Comparison of ENCODE assay signal across 28 cellular contexts in the genomic region with DNA sequence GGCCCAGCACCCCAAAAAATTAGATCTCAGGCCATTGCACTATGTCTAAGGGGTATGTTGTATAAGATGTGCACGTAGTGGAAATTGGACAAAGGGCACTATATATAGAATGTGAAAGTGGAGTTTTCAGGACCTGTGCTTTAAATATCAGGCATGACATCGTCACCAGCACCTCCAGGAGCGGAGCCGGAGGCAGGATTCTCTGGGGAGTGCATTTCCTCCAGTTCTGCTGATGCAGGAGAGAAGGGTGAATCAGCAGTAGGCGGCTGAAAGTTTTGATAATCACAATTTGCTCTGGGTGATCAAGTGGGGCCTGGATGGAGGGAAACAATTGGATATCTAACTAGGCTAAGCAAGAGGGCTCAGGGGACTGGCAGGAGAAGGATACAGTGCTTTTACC.
"Had no signal": no experiment of that assay in that cellular context is flagged by ENCODE, and none has a peak within 500 bp of the region (broad histone marks: within the 10 kb centered on the region; RNA-seq: fewer than 3 reads in every experiment).

No MANE protein-coding gene starts in this region.

- DNase-seq: activated CD4-positive, alpha-beta memory T cell treated with anti-CD3 and anti-CD28 coated beads for 36 hours; activated CD4-positive, alpha-beta T cell treated with anti-CD3 and anti-CD28 coated beads for 36 hours; activated CD4-positive, alpha-beta T cell treated with anti-CD3 and anti-CD28 coated beads, Interleukin-2, amount 10 ng/mL, durations not matched to agents 24 days and 14 days; activated CD4-positive, CD25-positive, alpha-beta regulatory T cell; activated CD4-positive, CD25-positive, alpha-beta regulatory T cell treated with anti-CD3 and anti-CD28 coated beads, Interleukin-2, amount 50 U/mL, for 72 hours; activated CD8-positive, alpha-beta memory T cell treated with anti-CD3 and anti-CD28 coated beads, Interleukin-2, amount 10 ng/mL, durations not matched to agents 7 days and 5 days; activated CD8-positive, alpha-beta memory T cell treated with anti-CD3 and anti-CD28 coated beads, Interleukin-2, amount 50 U/mL, for 4 hours; activated CD8-positive, alpha-beta T cell treated with anti-CD3 and anti-CD28 coated beads, Interleukin-2, amount 10 ng/mL, durations not matched to agents 7 days and 5 days; activated gamma-delta T cell; activated naive CD4-positive, alpha-beta T cell; activated naive CD4-positive, alpha-beta T cell treated with anti-CD3 and anti-CD28 coated beads, Interleukin-2, amount 10 ng/mL, durations not matched to agents 7 days and 5 days; activated naive CD8-positive, alpha-beta T cell treated with anti-CD3 and anti-CD28 coated beads, Interleukin-2, amount 10 ng/mL, durations not matched to agents 7 days and 5 days; activated T-cell treated with anti-CD3 and anti-CD28 coated beads, Interleukin-2, amount 50 U/mL, for 24 hours; activated T-cell treated with anti-CD3 and anti-CD28 coated beads, Interleukin-2, amount 50 U/mL, for 72 hours; brain microvascular endothelial cell; cortex of kidney; dermis blood vessel endothelial cell; effector CD4-positive, alpha-beta T cell; effector memory CD8-positive, alpha-beta T cell; erythroblast; foreskin keratinocyte; gastrocnemius medialis; glutamatergic neuron; heart right ventricle; T-helper 2 cell had no signal

- H3K4me3 Mint-ChIP-seq: activated CD4-positive, alpha-beta memory T cell treated with anti-CD3 and anti-CD28 coated beads for 36 hours; activated CD4-positive, alpha-beta T cell treated with anti-CD3 and anti-CD28 coated beads for 36 hours; activated CD4-positive, alpha-beta T cell treated with anti-CD3 and anti-CD28 coated beads, Interleukin-2, amount 10 ng/mL, durations not matched to agents 24 days and 14 days; activated CD8-positive, alpha-beta memory T cell treated with anti-CD3 and anti-CD28 coated beads, Interleukin-2, amount 10 ng/mL, durations not matched to agents 7 days and 5 days; activated CD8-positive, alpha-beta T cell treated with anti-CD3 and anti-CD28 coated beads, Interleukin-2, amount 10 ng/mL, durations not matched to agents 7 days and 5 days; activated naive CD4-positive, alpha-beta T cell treated with anti-CD3 and anti-CD28 coated beads, Interleukin-2, amount 10 ng/mL, durations not matched to agents 7 days and 5 days; activated naive CD8-positive, alpha-beta T cell treated with anti-CD3 and anti-CD28 coated beads, Interleukin-2, amount 10 ng/mL, durations not matched to agents 7 days and 5 days; activated T-cell treated with anti-CD3 and anti-CD28 coated beads, Interleukin-2, amount 50 U/mL, for 24 hours; activated T-cell treated with anti-CD3 and anti-CD28 coated beads, Interleukin-2, amount 50 U/mL, for 72 hours; effector memory CD8-positive, alpha-beta T cell had no signal

- H3K9me3 ChIP-seq: ascending aorta, esophagus muscularis mucosa, gastrocnemius medialis, heart right ventricle had no signal

- H3K4me1 ChIP-seq: ascending aorta, esophagus muscularis mucosa, foreskin keratinocyte, gastrocnemius medialis, heart right ventricle had no signal

- H3K27ac ChIP-seq: ascending aorta, brain microvascular endothelial cell, esophagus muscularis mucosa, foreskin keratinocyte, gastrocnemius medialis, heart right ventricle had no signal

- ATAC-seq: activated CD4-positive, alpha-beta T cell treated with anti-CD3 and anti-CD28 coated beads for 36 hours; activated CD8-positive, alpha-beta memory T cell treated with anti-CD3 and anti-CD28 coated beads, Interleukin-2, amount 10 ng/mL, durations not matched to agents 7 days and 5 days; activated CD8-positive, alpha-beta T cell treated with anti-CD3 and anti-CD28 coated beads, Interleukin-2, amount 10 ng/mL, durations not matched to agents 7 days and 5 days; activated naive CD4-positive, alpha-beta T cell treated with anti-CD3 and anti-CD28 coated beads, Interleukin-2, amount 50 U/mL, for 72 hours; activated T-cell treated with anti-CD3 and anti-CD28 coated beads, Interleukin-2, amount 50 U/mL, for 72 hours; effector memory CD8-positive, alpha-beta T cell; foreskin keratinocyte; gastrocnemius medialis; heart right ventricle had no signal

- H3K27me3 Mint-ChIP-seq: activated naive CD4-positive, alpha-beta T cell treated with anti-CD3 and anti-CD28 coated beads, Interleukin-2, amount 10 ng/mL, durations not matched to agents 7 days and 5 days; activated naive CD8-positive, alpha-beta T cell treated with anti-CD3 and anti-CD28 coated beads, Interleukin-2, amount 10 ng/mL, durations not matched to agents 7 days and 5 days had no signal

- H3K9me3 Mint-ChIP-seq: activated CD4-positive, alpha-beta memory T cell treated with anti-CD3 and anti-CD28 coated beads for 36 hours; activated CD4-positive, alpha-beta T cell treated with anti-CD3 and anti-CD28 coated beads, Interleukin-2, amount 10 ng/mL, durations not matched to agents 24 days and 14 days; activated naive CD4-positive, alpha-beta T cell treated with anti-CD3 and anti-CD28 coated beads, Interleukin-2, amount 10 ng/mL, durations not matched to agents 7 days and 5 days; activated T-cell treated with anti-CD3 and anti-CD28 coated beads, Interleukin-2, amount 50 U/mL, for 24 hours had no signal

- H3K36me3 ChIP-seq: ascending aorta, brain microvascular endothelial cell, esophagus muscularis mucosa, gastrocnemius medialis, heart right ventricle had no signal

- H3K27me3 ChIP-seq: ascending aorta, brain microvascular endothelial cell, foreskin keratinocyte had no signal

- H3K36me3 Mint-ChIP-seq: activated CD4-positive, alpha-beta memory T cell treated with anti-CD3 and anti-CD28 coated beads for 36 hours; activated CD8-positive, alpha-beta memory T cell treated with anti-CD3 and anti-CD28 coated beads, Interleukin-2, amount 10 ng/mL, durations not matched to agents 7 days and 5 days; activated naive CD4-positive, alpha-beta T cell treated with anti-CD3 and anti-CD28 coated beads, Interleukin-2, amount 10 ng/mL, durations not matched to agents 7 days and 5 days; activated naive CD8-positive, alpha-beta T cell treated with anti-CD3 and anti-CD28 coated beads, Interleukin-2, amount 10 ng/mL, durations not matched to agents 7 days and 5 days had no signal

- H3K4me1 Mint-ChIP-seq: activated CD4-positive, alpha-beta T cell treated with anti-CD3 and anti-CD28 coated beads for 36 hours; activated CD4-positive, alpha-beta T cell treated with anti-CD3 and anti-CD28 coated beads, Interleukin-2, amount 10 ng/mL, durations not matched to agents 24 days and 14 days; activated CD8-positive, alpha-beta memory T cell treated with anti-CD3 and anti-CD28 coated beads, Interleukin-2, amount 10 ng/mL, durations not matched to agents 7 days and 5 days; activated naive CD4-positive, alpha-beta T cell treated with anti-CD3 and anti-CD28 coated beads, Interleukin-2, amount 10 ng/mL, durations not matched to agents 7 days and 5 days; activated naive CD8-positive, alpha-beta T cell treated with anti-CD3 and anti-CD28 coated beads, Interleukin-2, amount 10 ng/mL, durations not matched to agents 7 days and 5 days had no signal

- H3K4me3 ChIP-seq: ascending aorta, esophagus muscularis mucosa, gastrocnemius medialis, heart right ventricle had no signal

- H3K27ac Mint-ChIP-seq: activated CD4-positive, alpha-beta memory T cell treated with anti-CD3 and anti-CD28 coated beads for 36 hours; activated CD4-positive, alpha-beta T cell treated with anti-CD3 and anti-CD28 coated beads for 36 hours; activated CD4-positive, alpha-beta T cell treated with anti-CD3 and anti-CD28 coated beads, Interleukin-2, amount 10 ng/mL, durations not matched to agents 24 days and 14 days; activated CD8-positive, alpha-beta memory T cell treated with anti-CD3 and anti-CD28 coated beads, Interleukin-2, amount 10 ng/mL, durations not matched to agents 7 days and 5 days; activated CD8-positive, alpha-beta T cell treated with anti-CD3 and anti-CD28 coated beads, Interleukin-2, amount 10 ng/mL, durations not matched to agents 7 days and 5 days; activated naive CD4-positive, alpha-beta T cell treated with anti-CD3 and anti-CD28 coated beads, Interleukin-2, amount 10 ng/mL, durations not matched to agents 7 days and 5 days; activated naive CD4-positive, alpha-beta T cell treated with anti-CD3 and anti-CD28 coated beads, Interleukin-2, amount 50 U/mL, for 72 hours; activated naive CD8-positive, alpha-beta T cell treated with anti-CD3 and anti-CD28 coated beads, Interleukin-2, amount 10 ng/mL, durations not matched to agents 7 days and 5 days; activated T-cell treated with anti-CD3 and anti-CD28 coated beads, Interleukin-2, amount 50 U/mL, for 24 hours; activated T-cell treated with anti-CD3 and anti-CD28 coated beads, Interleukin-2, amount 50 U/mL, for 72 hours; effector memory CD8-positive, alpha-beta T cell had no signal
